8 cellular contexts compared by ENCODE assay signal in genomic region chr4:2817701-2818350, GRCh38. TPM values are rescaled to one million over a fixed set of nuclear protein-coding genes. Genes with fewer than 3 reads are reported as not detected.
A peak's percentile ranks its signal among the peaks of the same experiment; 100 is the strongest.
DNase-seq lines count a peak whose midpoint lies in the region; ATAC-seq, FAIRE-seq and TF ChIP-seq lines count a peak whose summit lies in the region.

No MANE protein-coding gene starts in this region.

- ATAC-seq in GM19351 (IDR thresholded peaks at IDR 0.05; ENCODE audit: unreplicated experiment) (no peak), HG02763 (IDR thresholded peaks at IDR 0.05; ENCODE audit: unreplicated experiment) (no peak)

- WGBS in mesodermal cell (ENCODE audit: insufficient coverage in 2 of 2), 2 experiments: 13 to 22% methylated on average over 35 to 55 of the region's 65 CpGs

- FAIRE-seq in urothelium cell line (lab: Jason Lieb, UNC): no peak

- H3K4me3 ChIP-seq in coronary artery (peak overlapping the region; percentile 79), mesodermal cell (ENCODE audit: extremely low read depth, insufficient read depth, low read length, poor library complexity, severe bottlenecking) (peak overlapping the region; percentile 50)

- no peak for TF ChIP-seq CTCF in coronary artery (IDR thresholded peaks at IDR 0.05)

- H3K4me1 ChIP-seq in mesodermal cell (ENCODE audit: control insufficient read depth, insufficient read depth, low read length, poor library complexity, severe bottlenecking): no peaks in the 10 kb centered on the region

- peaks cover 28% of the 10 kb centered on the region for H3K36me3 ChIP-seq in mesodermal cell (ENCODE audit: control insufficient read depth, insufficient read depth, low read length)

- H3K9me3 ChIP-seq in mesodermal cell (ENCODE audit: control insufficient read depth, low read length): peaks cover 6% of the 10 kb centered on the region

- DNase-seq in NCI-H82 (lab: John Stamatoyannopoulos, UW): peak; percentile 69
- no peak for DNase-seq in NCI-H82 treated with DMSO at 0.1 percent for 48 hours (lab: John Stamatoyannopoulos, UW; ENCODE audit: unreplicated experiment)
- peak; percentile 32 to 92 for DNase-seq in NCI-H526 (lab: John Stamatoyannopoulos, UW)
- no peak for DNase-seq in coronary artery (ENCODE audit: low spot score)
- peak; percentile 76 for DNase-seq in urothelium cell line (ENCODE audit: low spot score)

- H3K27ac ChIP-seq in coronary artery (peak overlapping the region in 1 of 2 donors; percentile 49), mesodermal cell (ENCODE audit: low read depth, low read length, severe bottlenecking) (no peak overlapping the region)

RNA-seq across cellular contexts. Expression of gene SH3BP2, which starts 24.9 kb away (rescaled TPM):
- 26.8 TPM for polyA plus RNA-seq in mesodermal cell (2013, experiment 1 of 2)
- 19.3 TPM for polyA plus RNA-seq in mesodermal cell (2013, experiment 2 of 2)

RNA-seq across cellular contexts. Expression of gene ADD1, which starts 25.8 kb away (rescaled TPM):
- polyA plus RNA-seq in mesodermal cell (2013, experiment 1 of 2): 224 TPM
- 206 TPM for polyA plus RNA-seq in mesodermal cell (2013, experiment 2 of 2)

Comparison
In these comparisons a context has a peak if more than half of its experiments do, and no peak if none do; other contexts are left out.
1. DNase-seq: peak in NCI-H82 (single experiment), NCI-H526 (2 of 2) and urothelium cell line (single experiment); none in NCI-H82 treated with DMSO at 0.1 percent for 48 hours (single experiment) and coronary artery (single experiment).